In genomic region chr12:15453613-15454012, GRCh38 we compare ENCODE assay signal across 15 cellular contexts.
DNase-seq lines count a peak whose midpoint lies in the region; ATAC-seq and TF ChIP-seq lines count a peak whose summit lies in the region.
"Had no signal": no experiment of that assay in that cellular context is flagged by ENCODE, and none has a peak within 500 bp of the region (broad histone marks: within the 10 kb centered on the region; RNA-seq: fewer than 3 reads in every experiment).

No MANE protein-coding gene starts in this region.

- H3K4me1 ChIP-seq in gastroesophageal sphincter (no peaks in the 10 kb centered on the region), ovary (ENCODE audit: insufficient read depth) (no peaks in the 10 kb centered on the region), breast epithelium (no peaks in the 10 kb centered on the region)
- H3K4me1 ChIP-seq: uterus had no signal

- no peaks in the 10 kb centered on the region for H3K27me3 ChIP-seq in gastroesophageal sphincter
- H3K27me3 ChIP-seq in ovary, result no peaks in the 10 kb centered on the region
- H3K27me3 ChIP-seq in breast epithelium, result no peaks in the 10 kb centered on the region
- H3K27me3 ChIP-seq: uterus had no signal

- H3K36me3 ChIP-seq in gastroesophageal sphincter, result no peaks in the 10 kb centered on the region
- H3K36me3 ChIP-seq in ovary, result no peaks in the 10 kb centered on the region
- H3K36me3 ChIP-seq in breast epithelium, result no peaks in the 10 kb centered on the region
- H3K36me3 ChIP-seq: uterus had no signal

- no peak for TF ChIP-seq CTCF in gastroesophageal sphincter (IDR thresholded peaks at IDR 0.05)
- no peak for TF ChIP-seq CTCF in ovary (IDR thresholded peaks at IDR 0.05)
- TF ChIP-seq CTCF in breast epithelium (IDR thresholded peaks at IDR 0.05), result no peak

- peaks cover 26% of the 10 kb centered on the region for H3K9me3 Mint-ChIP-seq in activated T-helper 2 cell treated with anti-CD3 and anti-CD28 coated beads, Interferon-gamma antibody, Interleukin-2, Interleukin-4, amounts not matched to agents 10 μg/mL and 5 μg/mL and 100 μg/mL, durations not matched to agents 14 hours and 24 hours and 36 hours

- TF ChIP-seq POLR2A in gastroesophageal sphincter (IDR thresholded peaks at IDR 0.05) (no peak), ovary (IDR thresholded peaks at IDR 0.05) (no peak), breast epithelium (IDR thresholded peaks at IDR 0.05) (no peak)

- DNase-seq in GF-D8 (lab: John Stamatoyannopoulos, UW) (peak; percentile 27), NOMO-1 (lab: John Stamatoyannopoulos, UW; ENCODE audit: unreplicated experiment in 2 of 2) (peak; percentile 47 to 83), ovary (no peak), breast epithelium (ENCODE audit: low spot score in 2 of 2) (no peak)
- no peak for DNase-seq in activated T-helper 2 cell treated with anti-CD3 and anti-CD28 coated beads, Interferon-gamma antibody, Interleukin-2, Interleukin-4, amounts not matched to agents 10 μg/mL and 5 μg/mL and 100 μg/mL, durations not matched to agents 14 hours and 24 hours and 36 hours (ENCODE audit: low spot score)
- DNase-seq: amniotic stem cell, EL, NCI-H1417 treated with DMSO at 0.1 percent for 48 hours, NCI-H526 treated with DMSO at 0.1 percent for 48 hours, uterus had no signal

- no peak overlapping the region for H3K27ac ChIP-seq in gastroesophageal sphincter
- no peak overlapping the region for H3K27ac ChIP-seq in ovary
- H3K27ac ChIP-seq in breast epithelium, result no peak overlapping the region
- H3K27ac ChIP-seq: SK-N-MC, uterus had no signal

- peaks cover 30% of the 10 kb centered on the region for H3K27me3 Mint-ChIP-seq in activated T-helper 2 cell treated with anti-CD3 and anti-CD28 coated beads, Interferon-gamma antibody, Interleukin-2, Interleukin-4, amounts not matched to agents 10 μg/mL and 5 μg/mL and 100 μg/mL, durations not matched to agents 14 hours and 24 hours and 36 hours (ENCODE audit: low read depth)
- H3K27me3 Mint-ChIP-seq: dendritic cell treated with granulocyte-macrophage colony-stimulating factor and Interleukin-4, amounts not matched to agents 40 ng/mL and 50 ng/mL, for 4 days had no signal

- no peak overlapping the region for H3K4me3 Mint-ChIP-seq in activated T-helper 2 cell treated with anti-CD3 and anti-CD28 coated beads, Interferon-gamma antibody, Interleukin-2, Interleukin-4, amounts not matched to agents 10 μg/mL and 5 μg/mL and 100 μg/mL, durations not matched to agents 14 hours and 24 hours and 36 hours (ENCODE audit: low read depth)
- H3K4me3 Mint-ChIP-seq: dendritic cell treated with granulocyte-macrophage colony-stimulating factor and Interleukin-4, amounts not matched to agents 40 ng/mL and 50 ng/mL, for 4 days had no signal

- no peak overlapping the region for H3K27ac Mint-ChIP-seq in activated T-helper 2 cell treated with anti-CD3 and anti-CD28 coated beads, Interferon-gamma antibody, Interleukin-2, Interleukin-4, amounts not matched to agents 10 μg/mL and 5 μg/mL and 100 μg/mL, durations not matched to agents 14 hours and 24 hours and 36 hours
- H3K27ac Mint-ChIP-seq: dendritic cell treated with granulocyte-macrophage colony-stimulating factor and Interleukin-4, amounts not matched to agents 40 ng/mL and 50 ng/mL, for 4 days had no signal

- TF ChIP-seq EP300 in gastroesophageal sphincter (IDR thresholded peaks at IDR 0.05), result no peak
- TF ChIP-seq EP300 in ovary (IDR thresholded peaks at IDR 0.05), result no peak

- peaks cover 31% of the 10 kb centered on the region for H3K4me1 Mint-ChIP-seq in activated T-helper 2 cell treated with anti-CD3 and anti-CD28 coated beads, Interferon-gamma antibody, Interleukin-2, Interleukin-4, amounts not matched to agents 10 μg/mL and 5 μg/mL and 100 μg/mL, durations not matched to agents 14 hours and 24 hours and 36 hours (ENCODE audit: low read depth)

- WGBS in gastroesophageal sphincter (ENCODE audit: low coverage in 1 of 2), 2 donors, result 33 to 50% methylated on average over 1 of the region's 1 CpG
- WGBS in ovary, 3 donors, result 56 to 63% (median 57%) methylated on average over 1 of the region's 1 CpG

- H3K36me3 Mint-ChIP-seq in activated T-helper 2 cell treated with anti-CD3 and anti-CD28 coated beads, Interferon-gamma antibody, Interleukin-2, Interleukin-4, amounts not matched to agents 10 μg/mL and 5 μg/mL and 100 μg/mL, durations not matched to agents 14 hours and 24 hours and 36 hours (ENCODE audit: low read depth), result peaks cover 7% of the 10 kb centered on the region

- ATAC-seq in GM19455 (IDR thresholded peaks at IDR 0.05; ENCODE audit: unreplicated experiment) (peak; percentile 53), HG03039 (IDR thresholded peaks at IDR 0.05; ENCODE audit: unreplicated experiment) (peak; percentile 82), gastroesophageal sphincter (no peak)

- intact Hi-C loops in ovary (cut with DNase I) (no loop called here), breast epithelium (cut with DNase I; ENCODE audit: low total_unique reads) (no loop called here)
- intact Hi-C loops in activated T-helper 2 cell treated with anti-CD3 and anti-CD28 coated beads, Interferon-gamma antibody, Interleukin-2, Interleukin-4, amounts not matched to agents 10 μg/mL and 5 μg/mL and 100 μg/mL, durations not matched to agents 14 hours and 24 hours and 36 hours (cut with micrococcal nuclease), result loop anchor here (2.0 kb wide), 1 partner anchor 247 kb away; no protein-coding TSS in a partner anchor

- peaks cover 0 to 14% (median 0%) of the 10 kb centered on the region in 3 donors for H3K9me3 ChIP-seq in gastroesophageal sphincter
- H3K9me3 ChIP-seq in ovary, result no peaks in the 10 kb centered on the region
- peaks cover under 1 to 24% of the 10 kb centered on the region in 2 donors for H3K9me3 ChIP-seq in breast epithelium
- H3K9me3 ChIP-seq: uterus had no signal

- H3K4me3 ChIP-seq in gastroesophageal sphincter, result no peak overlapping the region
- H3K4me3 ChIP-seq in ovary, result no peak overlapping the region
- no peak overlapping the region for H3K4me3 ChIP-seq in breast epithelium
- H3K4me3 ChIP-seq: SK-N-MC, uterus had no signal

Comparison
In these comparisons a context has a peak if more than half of its experiments do, and no peak if none do; other contexts are left out.
1. DNase-seq: peak in GF-D8 (single experiment) and NOMO-1 (2 of 2); none in ovary (0 of 5), breast epithelium (0 of 2) and activated T-helper 2 cell treated with anti-CD3 and anti-CD28 coated beads, Interferon-gamma antibody, Interleukin-2, Interleukin-4, amounts not matched to agents 10 μg/mL and 5 μg/mL and 100 μg/mL, durations not matched to agents 14 hours and 24 hours and 36 hours (single experiment).